Comparison of ENCODE assay signal across 1 cellular context in the genomic region with DNA sequence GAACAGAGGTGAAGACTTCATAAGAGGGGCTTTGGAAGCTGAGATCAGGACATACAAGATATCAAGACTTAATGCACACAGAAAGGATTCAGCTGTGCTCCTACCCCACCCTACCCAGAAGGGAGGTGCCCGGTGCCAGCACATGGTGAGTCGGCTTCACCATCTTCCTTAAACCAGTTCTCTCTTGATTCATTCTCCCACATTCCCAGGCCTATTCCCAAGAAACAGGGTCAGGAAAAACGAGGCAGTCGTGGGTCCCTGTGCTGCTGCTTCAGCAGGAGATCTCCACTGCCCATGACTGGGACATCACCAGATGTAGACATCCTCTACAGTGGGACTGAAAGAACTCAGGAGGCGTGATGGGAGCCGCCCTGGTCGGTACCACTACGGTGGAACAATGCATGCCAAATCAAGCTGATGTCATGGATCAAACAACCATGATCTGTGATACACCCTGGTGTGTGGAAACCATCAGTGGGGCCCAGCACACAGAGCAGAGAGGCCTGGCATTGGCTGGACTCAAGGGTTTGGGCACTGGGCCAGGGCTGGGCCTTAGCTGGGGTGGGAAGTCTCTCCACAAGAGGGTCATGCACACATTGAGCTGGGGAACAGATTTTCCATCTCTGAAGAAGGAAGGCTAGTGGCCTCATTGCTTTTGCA.
TF ChIP-seq lines count a peak whose summit lies in the region.

No MANE protein-coding gene starts in this region.

TF ChIP-seq in A549, 52 proteins besides CTCF, POLR2A, EP300 and RAD21 (continued from another document):
- TF ChIP-seq, protein P1, sequence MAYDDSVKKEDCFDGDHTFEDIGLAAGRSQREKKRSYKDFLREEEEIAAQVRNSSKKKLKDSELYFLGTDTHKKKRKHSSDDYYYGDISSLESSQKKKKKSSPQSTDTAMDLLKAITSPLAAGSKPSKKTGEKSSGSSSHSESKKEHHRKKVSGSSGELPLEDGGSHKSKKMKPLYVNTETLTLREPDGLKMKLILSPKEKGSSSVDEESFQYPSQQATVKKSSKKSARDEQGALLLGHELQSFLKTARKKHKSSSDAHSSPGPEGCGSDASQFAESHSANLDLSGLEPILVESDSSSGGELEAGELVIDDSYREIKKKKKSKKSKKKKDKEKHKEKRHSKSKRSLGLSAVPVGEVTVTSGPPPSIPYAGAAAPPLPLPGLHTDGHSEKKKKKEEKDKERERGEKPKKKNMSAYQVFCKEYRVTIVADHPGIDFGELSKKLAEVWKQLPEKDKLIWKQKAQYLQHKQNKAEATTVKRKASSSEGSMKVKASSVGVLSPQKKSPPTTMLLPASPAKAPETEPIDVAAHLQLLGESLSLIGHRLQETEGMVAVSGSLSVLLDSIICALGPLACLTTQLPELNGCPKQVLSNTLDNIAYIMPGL (CRISPR knock-in tag; IDR thresholded peaks at IDR 0.05; ENCODE audit: borderline replicate concordance): no peak
- no peak for TF ChIP-seq CHD4 (IDR thresholded peaks at IDR 0.05; ENCODE audit: borderline replicate concordance)
- no peak for TF ChIP-seq ZC3H11A (IDR thresholded peaks at IDR 0.05)
- no peak for TF ChIP-seq RFX5 (IDR thresholded peaks at IDR 0.05)
- no peak for TF ChIP-seq CEBPB (IDR thresholded peaks at IDR 0.05)
